In the genomic region with DNA sequence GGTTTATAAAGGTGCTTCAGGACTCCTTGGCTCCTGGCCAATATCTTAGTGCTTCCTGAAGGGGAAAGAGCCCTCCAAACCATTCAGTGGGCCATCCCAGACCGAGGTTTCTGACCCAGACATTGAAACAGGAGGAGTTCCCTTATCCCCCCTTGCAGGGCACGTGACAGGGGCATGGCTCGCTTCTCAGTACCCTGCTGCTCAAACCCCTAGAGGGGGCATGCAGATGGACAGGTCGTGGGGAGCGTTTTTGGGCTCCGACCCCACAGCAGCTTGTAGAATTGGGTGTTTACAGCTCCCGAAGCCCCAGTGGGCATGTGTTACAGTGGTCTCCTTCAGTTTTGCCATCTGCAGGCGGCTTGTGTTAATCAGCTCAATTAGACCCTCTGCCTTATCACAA, we compare ENCODE assay signal across 9 cellular contexts. TPM values are rescaled to one million over a fixed set of nuclear protein-coding genes. Genes with fewer than 3 reads are reported as not detected.
DNase-seq lines count a peak whose midpoint lies in the region; ATAC-seq and TF ChIP-seq lines count a peak whose summit lies in the region.
"Not testable (repeated sequence)": the region's sequence is repeated elsewhere in the genome, so short reads cannot be mapped to it uniquely, and the experiment has no call there.
"Had no signal": no experiment of that assay in that cellular context is flagged by ENCODE, and none has a peak within 500 bp of the region (broad histone marks: within the 10 kb centered on the region; RNA-seq: fewer than 3 reads in every experiment).

No MANE protein-coding gene starts in this region.

- H3K14ac ChIP-seq in IMR-90 (replicated peaks; ENCODE audit: low read depth, low read length): 0 out of 2 replicates have a peak overlapping the region, but pooled peaks have one; percentile 38

- H2AK5ac ChIP-seq in IMR-90 (ENCODE audit: low read depth, low read length): 0 out of 2 replicates have a peak overlapping the region, but pooled peaks have one; percentile 48

- 95% methylated on average over 4 of the region's 8 CpGs; no CpG with 5 or more reads in 1 of the 2 experiments for WGBS in IMR-90 (ENCODE audit: extremely low coverage in 2 of 2, insufficient read length in 1 of 2), 2 experiments
- 94 to 95% methylated on average over 8 of the region's 8 CpGs for WGBS in heart right ventricle, 2 donors
- 95% methylated on average over 8 of the region's 8 CpGs for WGBS in prostate gland
- WGBS in thyroid gland, 2 donors: 81 to 95% methylated on average over 7 of the region's 8 CpGs

- not testable (repeated sequence) for DNase-seq in IMR-90; adipocyte (ENCODE audit: low read depth); heart right ventricle; prostate gland (ENCODE audit: low spot score); thyroid gland
- peak; percentile 6 for DNase-seq in NCI-H69 (lab: John Stamatoyannopoulos, UW)
- DNase-seq in chondrocyte (ENCODE audit: low spot score): peak; percentile 57

- peak overlapping the region in 1 of 2 experiments; percentile 78; a peak in 1 of 4 replicates for H4K8ac ChIP-seq in IMR-90 (ENCODE audit: low read depth in 2 of 2, low read length in 2 of 2)

- TF ChIP-seq RAD21 in IMR-90 (IDR thresholded peaks at IDR 0.05; ENCODE audit: low read length): not testable (repeated sequence)

- peak overlapping the region; percentile 92; the same call in 1 of the 2 replicates for H2BK120ac ChIP-seq in IMR-90 (ENCODE audit: low read depth, low read length)

- peaks cover 0 to 11% of the 10 kb centered on the region in 2 experiments; a peak in 1 of 4 replicates for H3K79me1 ChIP-seq in IMR-90 (ENCODE audit: low read depth in 1 of 2, low read length in 2 of 2)

- CTCF ChIA-PET in IMR-90 (lab: Yijun Ruan, JAX): not testable (repeated sequence)

- not testable (repeated sequence) for H2AFZ ChIP-seq in IMR-90 (replicated peaks; ENCODE audit: low read length, poor library complexity)

- H3K23ac ChIP-seq in IMR-90 (ENCODE audit: low read depth, low read length): not testable (repeated sequence)

- not testable (repeated sequence) for H3K4me2 ChIP-seq in IMR-90 (ENCODE audit: low read depth, low read length)

- H3K27me3 Mint-ChIP-seq in chondrocyte (ENCODE audit: low read depth): not testable (repeated sequence)

- H3K4ac ChIP-seq in IMR-90 (ENCODE audit: low read depth, low read length): peak overlapping the region; percentile 95; the same call in 1 of the 2 replicates

- in situ Hi-C loops in IMR-90 (cut with MboI; ENCODE audit: low sequenced_read_pairs): not testable (repeated sequence)

- intact Hi-C loops in IMR-90 (cut with micrococcal nuclease); prostate gland (cut with DNase I); thyroid gland (cut with DNase I): not testable (repeated sequence)
- intact Hi-C loops in heart right ventricle (cut with DNase I): loop anchor here in 1 of 10 donors (5.0 kb wide), 1 partner anchor 40 kb away; a partner anchor contains a TSS

- POLR2A ChIA-PET in IMR-90 (lab: Charles Lee; ENCODE audit: unreplicated experiment): not testable (repeated sequence)

- not testable (repeated sequence) for H4K20me1 ChIP-seq in IMR-90 (ENCODE audit: insufficient read depth, low read length)

- H3K4me1 ChIP-seq in IMR-90 (ENCODE audit: control insufficient read depth, insufficient read depth, low read length) (peaks cover 26% of the 10 kb centered on the region), adipocyte (ENCODE audit: control insufficient read depth, insufficient read depth, low read length) (peaks cover 38% of the 10 kb centered on the region), heart right ventricle (peaks cover 20 to 53% (median 42%) of the 10 kb centered on the region in 9 donors), thyroid gland (peaks cover 42 to 55% of the 10 kb centered on the region in 2 donors)
- not testable (repeated sequence) for H3K4me1 ChIP-seq in prostate gland (replicated peaks)

- peaks cover 10% of the 10 kb centered on the region for H3K4me1 Mint-ChIP-seq in chondrocyte (ENCODE audit: low read depth)

- not testable (repeated sequence) for H3K4me3 Mint-ChIP-seq in chondrocyte (ENCODE audit: unreplicated experiment)

- H3K9ac ChIP-seq in IMR-90 (ENCODE audit: low read depth, low read length): not testable (repeated sequence)
- H3K9ac ChIP-seq in adipocyte (ENCODE audit: low read length): peak overlapping the region; percentile 69

- H3K56ac ChIP-seq in IMR-90 (ENCODE audit: extremely low read depth, insufficient read depth, low read length): not testable (repeated sequence)

- H2BK15ac ChIP-seq in IMR-90 (ENCODE audit: low read depth, low read length): not testable (repeated sequence)

- H3K9me3 Mint-ChIP-seq in chondrocyte (ENCODE audit: low read depth): not testable (repeated sequence)

- H3K9me1 ChIP-seq in IMR-90 (ENCODE audit: insufficient read depth, low read length): peaks cover 10% of the 10 kb centered on the region

- dilution Hi-C loops in IMR-90 (cut with HindIII; ENCODE audit: low sequenced_read_pairs, unreplicated experiment): not testable (repeated sequence)

- not testable (repeated sequence) for H3K27me3 ChIP-seq in IMR-90 (ENCODE audit: control insufficient read depth, insufficient read depth, low read length); adipocyte (replicated peaks; ENCODE audit: control insufficient read depth, insufficient read depth, low read length); heart right ventricle; prostate gland (replicated peaks; ENCODE audit: insufficient read depth); thyroid gland

- not testable (repeated sequence) for H2AK9ac ChIP-seq in IMR-90 (replicated peaks; ENCODE audit: low read depth, low read length, poor library complexity)

- peak overlapping the region; percentile 79; the same call in 1 of the 2 replicates for H2BK20ac ChIP-seq in IMR-90 (ENCODE audit: low read depth, low read length)

- not testable (repeated sequence) for H2BK5ac ChIP-seq in IMR-90 (ENCODE audit: low read depth, low read length, poor library complexity, severe bottlenecking)

- not testable (repeated sequence) for H3K4me3 ChIP-seq in IMR-90 (ENCODE audit: insufficient read depth, low read depth, low read length); adipocyte (ENCODE audit: low read length); heart right ventricle; prostate gland; thyroid gland (replicated peaks in 1 of 3)

- not testable (repeated sequence) for H3K36me3 Mint-ChIP-seq in chondrocyte (ENCODE audit: low read depth)

- not testable (repeated sequence) for BruUV-seq in IMR-90 (replicated peaks; lab: Mats Ljungman, UMichigan)

- H3K9me3 ChIP-seq in IMR-90 (ENCODE audit: control insufficient read depth, insufficient read depth, low read length); adipocyte (ENCODE audit: control insufficient read depth, low read length); heart right ventricle; prostate gland; thyroid gland: not testable (repeated sequence)

- H3K18ac ChIP-seq in IMR-90 (ENCODE audit: low read depth, low read length): not testable (repeated sequence)

- H4K5ac ChIP-seq in IMR-90 (ENCODE audit: low read depth, low read length): not testable (repeated sequence)

- peak overlapping the region; percentile 90; the same call in 1 of the 2 replicates for H4K91ac ChIP-seq in IMR-90 (ENCODE audit: insufficient read depth, low read depth, low read length)

- not testable (repeated sequence) for TF ChIP-seq CTCF in IMR-90 (conservative IDR thresholded peaks at IDR 0.05; ENCODE audit: low read depth, low read length); chondrocyte (IDR thresholded peaks at IDR 0.05); heart right ventricle (IDR thresholded peaks at IDR 0.05); prostate gland (IDR thresholded peaks at IDR 0.05); thyroid gland (IDR thresholded peaks at IDR 0.05)

- H3K36me3 ChIP-seq in IMR-90 (ENCODE audit: control insufficient read depth, insufficient read depth, low read length); adipocyte (ENCODE audit: control insufficient read depth, insufficient read depth, low read length, severe bottlenecking); prostate gland; thyroid gland: not testable (repeated sequence)
- peaks cover 0 to 34% (median 6%) of the 10 kb centered on the region in 9 donors for H3K36me3 ChIP-seq in heart right ventricle

- not testable (repeated sequence) for H3K27ac ChIP-seq in IMR-90 (ENCODE audit: insufficient read depth, low read length)
- H3K27ac ChIP-seq in heart right ventricle: peak overlapping the region in 7 of 10 donors; percentile 73 to 87 (median 84)
- H3K27ac ChIP-seq in prostate gland: peak overlapping the region; percentile 81 to 88
- H3K27ac ChIP-seq in thyroid gland: peak overlapping the region; percentile 87 to 95 (median 93)

- H3K27ac Mint-ChIP-seq in chondrocyte (ENCODE audit: unreplicated experiment): not testable (repeated sequence)

- not testable (repeated sequence) for ATAC-seq in IMR-90 (ENCODE audit: low read depth); heart right ventricle

- TF ChIP-seq POLR2A in IMR-90 (IDR thresholded peaks at IDR 0.05; ENCODE audit: low read depth, low read length); prostate gland (IDR thresholded peaks at IDR 0.05); thyroid gland (IDR thresholded peaks at IDR 0.05): not testable (repeated sequence)

RNA-seq across cellular contexts. Expression of a gene that starts 39.7 kb away (rescaled TPM):
- total RNA-seq in IMR-90 (2012; rRNA removed) (0.72 and 0.83 TPM in 2 replicates), chondrocyte (1.5 to 2.0 TPM (median 1.6 TPM) in 3 replicates), heart right ventricle (10 to 100 TPM; 12.1 to 34.9 (median 13.9) TPM), prostate gland (10 to 100 TPM; 45.7 to 48.6 TPM), thyroid gland (10 to 100 TPM; 25.4 to 44.6 (median 35.2) TPM)
- polyA plus RNA-seq in IMR-90 (2012; rRNA removed) (1.1 and 1.3 TPM in 2 replicates), heart right ventricle (10 to 100 TPM; 30.1 to 42.9 TPM)
- polyA plus RNA-seq in IMR-90 (2012; cell fraction: cytosol; rRNA removed): 0.85 and 1.1 TPM in 2 replicates
- 1.2 and 1.5 TPM in 2 replicates for polyA plus RNA-seq in IMR-90 (2012; cell fraction: nucleus; rRNA removed; ENCODE audit: low replicate concordance)
- total RNA-seq: Caco-2, GM12878 had no signal

RNA-seq across cellular contexts. Expression of a gene that starts 59.4 kb away (rescaled TPM):
- 12.7 and 14.2 TPM in 2 replicates for total RNA-seq in IMR-90 (2012; rRNA removed)
- polyA plus RNA-seq in IMR-90 (2012; rRNA removed): 9.2 and 9.7 TPM in 2 replicates
- 3.4 and 4.1 TPM in 2 replicates for polyA plus RNA-seq in IMR-90 (2012; cell fraction: cytosol; rRNA removed)
- 12.4 and 16.0 TPM in 2 replicates for polyA plus RNA-seq in IMR-90 (2012; cell fraction: nucleus; rRNA removed; ENCODE audit: low replicate concordance)
- 13.5 to 22.1 TPM (median 15.1 TPM) in 3 replicates for total RNA-seq in chondrocyte
- 10 to 100 TPM in 8 of 10 donors, 1 to 10 TPM in 2; 7.3 to 17.7 (median 13.2) TPM for total RNA-seq in heart right ventricle
- polyA plus RNA-seq in heart right ventricle: 1 to 10 TPM; 4.0 to 4.1 TPM
- total RNA-seq in prostate gland: 10 to 100 TPM; 33.4 to 41.4 TPM
- 10 to 100 TPM; 13.6 to 23.9 (median 15.8) TPM for total RNA-seq in thyroid gland
